ENCODE assay signal across 18 cellular contexts in the genomic region with DNA sequence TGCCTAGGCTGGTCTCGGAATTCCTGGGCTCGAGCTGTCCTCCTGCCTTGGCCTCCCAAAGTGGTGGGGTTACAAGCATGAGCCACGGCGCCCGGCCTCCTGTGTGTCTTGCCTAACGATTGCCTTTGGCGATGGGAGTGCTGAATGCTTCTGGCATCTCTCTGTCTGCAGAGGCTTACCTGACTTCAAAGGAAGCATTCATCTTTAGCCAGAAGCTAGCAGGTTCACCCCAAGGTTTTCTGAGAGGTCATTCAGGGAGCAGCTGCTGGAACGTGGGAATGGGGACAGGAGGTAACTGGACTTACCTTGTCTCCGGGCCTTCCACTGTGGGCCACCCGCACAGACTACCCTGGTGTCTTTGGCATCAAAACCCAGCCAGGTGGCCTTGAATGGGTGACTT. TPM values are rescaled to one million over a fixed set of nuclear protein-coding genes. Genes with fewer than 3 reads are reported as not detected.
DNase-seq lines count a peak whose midpoint lies in the region; ATAC-seq, FAIRE-seq and TF ChIP-seq lines count a peak whose summit lies in the region.
"Had no signal": no experiment of that assay in that cellular context is flagged by ENCODE, and none has a peak within 500 bp of the region (broad histone marks: within the 10 kb centered on the region; RNA-seq: fewer than 3 reads in every experiment).

No MANE protein-coding gene starts in this region.

- CTCF ChIA-PET in GM12878 (lab: Yijun Ruan, JAX): interaction anchor here (0.6 to 6.7 kb wide), 3 partner anchors 16 to 53 kb away, joined by 3 to 32 read pairs (median 5); no protein-coding TSS in a partner anchor

- H3K4me1 Mint-ChIP-seq in natural killer cell: peaks cover 77 to 85% of the 10 kb centered on the region in 2 donors
- peaks cover 17% of the 10 kb centered on the region for H3K4me1 Mint-ChIP-seq in T-helper 2 cell treated with Interferon-gamma antibody and Interleukin-4, amounts not matched to agents 5 μg/mL and 100 μg/mL, for 36 hours (ENCODE audit: low read depth)

- no peak for TF ChIP-seq CTCF in GM12878 (IDR thresholded peaks at IDR 0.05 in 2 of 3, conservative IDR thresholded peaks at IDR 0.05 in 1 of 3; ENCODE audit: control insufficient read depth in 2 of 3, extremely low read depth in 1 of 3, insufficient read depth in 1 of 3, low read depth in 3 of 3, low read length in 3 of 3)
- no peak for TF ChIP-seq CTCF in natural killer cell (IDR thresholded peaks at IDR 0.05)
- no peak for TF ChIP-seq CTCF in testis (IDR thresholded peaks at IDR 0.05)
- no peak for TF ChIP-seq CTCF in ascending aorta (IDR thresholded peaks at IDR 0.05)

- TF ChIP-seq POLR2A in GM12878 (IDR thresholded peaks at IDR 0.05; ENCODE audit: low read depth, low read length) (no peak), testis (IDR thresholded peaks at IDR 0.05) (no peak)

- no peak overlapping the region for H3K4me2 ChIP-seq in GM12878 (ENCODE audit: control insufficient read depth, insufficient read depth)

- no peak for FAIRE-seq in GM12878 (lab: Jason Lieb, UNC)
- FAIRE-seq: GM12892, GM18507, H1 had no signal

- no peak overlapping the region for H3K4me3 ChIP-seq in GM12878
- H3K4me3 ChIP-seq in testis: no peak overlapping the region
- no peak overlapping the region for H3K4me3 ChIP-seq in ascending aorta
- H3K4me3 ChIP-seq: SJCRH30 had no signal

- BruUV-seq in GM12878 (replicated peaks; lab: Mats Ljungman, UMichigan): no TSS peak

- H3K36me3 ChIP-seq in GM12878 (ENCODE audit: control insufficient read depth in 2 of 2, insufficient read depth in 2 of 2, low read length in 1 of 2): peaks cover 17 to 19% of the 10 kb centered on the region in 2 experiments
- no peaks in the 10 kb centered on the region for H3K36me3 ChIP-seq in testis (ENCODE audit: low read depth, missing control alignments)
- H3K36me3 ChIP-seq in ascending aorta: no peaks in the 10 kb centered on the region
- H3K36me3 ChIP-seq: SJCRH30 had no signal

- POLR2A ChIA-PET in GM12878 (lab: Charles Lee): interaction anchor here (0.7 to 3.3 kb wide), 4 partner anchors 8 to 36 kb away, joined by 4 to 13 read pairs (median 8); no protein-coding TSS in a partner anchor

- H3K27me3 Mint-ChIP-seq in natural killer cell (ENCODE audit: low read depth in 2 of 2): no peaks in the 10 kb centered on the region
- no peaks in the 10 kb centered on the region for H3K27me3 Mint-ChIP-seq in T-helper 2 cell treated with Interferon-gamma antibody and Interleukin-4, amounts not matched to agents 5 μg/mL and 100 μg/mL, for 36 hours (ENCODE audit: low read depth)

- peaks cover 90% of the 10 kb centered on the region for H3K4me1 ChIP-seq in GM12878 (ENCODE audit: control insufficient read depth, insufficient read depth, low read length)
- no peaks in the 10 kb centered on the region for H3K4me1 ChIP-seq in testis
- H3K4me1 ChIP-seq in ascending aorta: no peaks in the 10 kb centered on the region
- H3K4me1 ChIP-seq: SJCRH30 had no signal

- H4K20me1 ChIP-seq in GM12878 (ENCODE audit: control insufficient read depth, insufficient read depth): no peaks in the 10 kb centered on the region

- peaks cover 90% of the 10 kb centered on the region for H3K79me2 ChIP-seq in GM12878 (ENCODE audit: control insufficient read depth, insufficient read depth, low read length)

- peak overlapping the region; percentile 69 for H3K4me3 Mint-ChIP-seq in natural killer cell
- H3K4me3 Mint-ChIP-seq in T-helper 2 cell treated with Interferon-gamma antibody and Interleukin-4, amounts not matched to agents 5 μg/mL and 100 μg/mL, for 36 hours: no peak overlapping the region
- H3K4me3 Mint-ChIP-seq: CD4-positive, CD25-positive, alpha-beta regulatory T cell had no signal

- H3K27ac ChIP-seq in GM12878 (ENCODE audit: control insufficient read depth, insufficient read depth): peak overlapping the region; percentile 7
- H3K27ac ChIP-seq in testis: no peak overlapping the region
- no peak overlapping the region for H3K27ac ChIP-seq in ascending aorta
- H3K27ac ChIP-seq: SJCRH30 had no signal

- H2AFZ ChIP-seq in GM12878 (ENCODE audit: control insufficient read depth, low read depth, low read length): no peak overlapping the region

- H3K36me3 Mint-ChIP-seq in natural killer cell: no peaks in the 10 kb centered on the region
- no peaks in the 10 kb centered on the region for H3K36me3 Mint-ChIP-seq in T-helper 2 cell treated with Interferon-gamma antibody and Interleukin-4, amounts not matched to agents 5 μg/mL and 100 μg/mL, for 36 hours (ENCODE audit: low read depth)
- H3K36me3 Mint-ChIP-seq: CD4-positive, CD25-positive, alpha-beta regulatory T cell had no signal

- no peaks in the 10 kb centered on the region for H3K9me3 Mint-ChIP-seq in natural killer cell
- no peaks in the 10 kb centered on the region for H3K9me3 Mint-ChIP-seq in T-helper 2 cell treated with Interferon-gamma antibody and Interleukin-4, amounts not matched to agents 5 μg/mL and 100 μg/mL, for 36 hours
- H3K9me3 Mint-ChIP-seq: CD4-positive, CD25-positive, alpha-beta regulatory T cell had no signal

- TF ChIP-seq EP300 in GM12878 (IDR thresholded peaks at IDR 0.05; ENCODE audit: borderline replicate concordance in 1 of 2, control insufficient read depth in 1 of 2, low read depth in 2 of 2, low read length in 2 of 2): no peak

- H3K27ac Mint-ChIP-seq in natural killer cell: peak overlapping the region; percentile 96 to 98
- H3K27ac Mint-ChIP-seq in T-helper 2 cell treated with Interferon-gamma antibody and Interleukin-4, amounts not matched to agents 5 μg/mL and 100 μg/mL, for 36 hours: no peak overlapping the region

- no peaks in the 10 kb centered on the region for H3K27me3 ChIP-seq in GM12878 (replicated peaks in 1 of 2; ENCODE audit: control insufficient read depth in 2 of 2, insufficient read depth in 2 of 2, low read length in 1 of 2)
- no peaks in the 10 kb centered on the region for H3K27me3 ChIP-seq in testis
- no peaks in the 10 kb centered on the region for H3K27me3 ChIP-seq in ascending aorta
- H3K27me3 ChIP-seq: SJCRH30 had no signal

- SMC1A ChIA-PET in GM12878 (lab: Charles Lee; ENCODE audit: uncharacterized antibody, unreplicated experiment): interaction anchor here (1.0 to 14.0 kb wide), 7 partner anchors 8 to 40 kb away, joined by 3 to 135 read pairs (median 16); no protein-coding TSS in a partner anchor

- H3K9me3 ChIP-seq in GM12878 (replicated peaks; ENCODE audit: control insufficient read depth, insufficient read depth, low read length) (no peaks in the 10 kb centered on the region), testis (no peaks in the 10 kb centered on the region), ascending aorta (no peaks in the 10 kb centered on the region)
- H3K9me3 ChIP-seq: SJCRH30 had no signal

- no peak for ATAC-seq in GM12878
- ATAC-seq in natural killer cell: no peak
- ATAC-seq in GM21381 (IDR thresholded peaks at IDR 0.05; ENCODE audit: unreplicated experiment): no peak

- RAD21 ChIA-PET in GM12878 (lab: Charles Lee; ENCODE audit: unreplicated experiment): interaction anchor here (0.7 to 5.0 kb wide), 7 partner anchors 11 to 92 kb away, joined by 3 to 32 read pairs (median 4); a partner anchor contains a TSS

- DNase-seq in ELF-1 (ENCODE audit: low read depth, low spot score): peak; percentile 17
- DNase-seq in GM12878 (ENCODE audit: low read depth, low spot score): no peak
- DNase-seq in natural killer cell: no peak
- no peak for DNase-seq in T-helper 2 cell treated with Interferon-gamma antibody and Interleukin-4, amounts not matched to agents 5 μg/mL and 100 μg/mL, for 36 hours (ENCODE audit: low spot score)
- no peak for DNase-seq in testis
- DNase-seq in ascending aorta (ENCODE audit: low spot score in 2 of 2): no peak
- DNase-seq: CD4-positive, CD25-positive, alpha-beta regulatory T cell; COR-L47; DMS153; NCI-H1105 treated with DMSO at 0.1 percent for 48 hours; NCI-H1694 treated with DMSO at 0.1 percent for 48 hours; NCI-H2227 treated with DMSO at 0.1 percent for 48 hours; NCI-H510A treated with DMSO at 0.1 percent for 48 hours; SJCRH30 had no signal

- WGBS in GM12878 (ENCODE audit: insufficient coverage, insufficient replicate concordance, low lambda C conversion rate, missing lambda C conversion rate): 91% methylated on average over 10 of the region's 10 CpGs
- 85 to 87% methylated on average over 10 of the region's 10 CpGs for WGBS in testis, 2 donors

- H3K9ac ChIP-seq in GM12878 (ENCODE audit: control insufficient read depth, insufficient read depth, low read length): no peak overlapping the region

- no peak for TF ChIP-seq RAD21 in GM12878 (IDR thresholded peaks at IDR 0.05; ENCODE audit: insufficient read depth, low read depth, low read length)

- in situ Hi-C loops in GM12878 (cut with MboI): no loop called here

- intact Hi-C loops in GM12878 (cut with micrococcal nuclease; ENCODE audit: unreplicated experiment): no loop called here
- intact Hi-C loops in natural killer cell (cut with micrococcal nuclease): loop anchor here (5.0 to 10.0 kb wide), 5 partner anchors 36 to 389 kb away; a partner anchor contains a TSS
- intact Hi-C loops in testis (cut with DNase I; ENCODE audit: low total_unique reads): no loop called here
- intact Hi-C loops in ascending aorta (cut with DNase I): no loop called here

RNA-seq across cellular contexts. Expression of a gene that starts 54.7 kb away (rescaled TPM):
- total RNA-seq in GM12878 (2013; cell fraction: nucleolus; rRNA removed): 718 and 719 TPM in 2 replicates
- total RNA-seq in GM12878 (2014; rRNA removed): 131 and 138 TPM in 2 replicates
- total RNA-seq in GM12878 (2014; rRNA removed; fragmentation: Illumina TruSeq; extraction: Trizol): 137 and 139 TPM in 2 replicates
- total RNA-seq in GM12878 (2021): 243 and 256 TPM in 2 replicates
- 62.1 TPM for polyA plus RNA-seq in GM12878 (2011; ENCODE audit: low read depth)
- 245 and 253 TPM in 2 replicates for polyA plus RNA-seq in GM12878 (2011; rRNA removed)
- 204 and 222 TPM in 2 replicates for polyA plus RNA-seq in GM12878 (2011; cell fraction: cytosol; rRNA removed)
- 783 and 874 TPM in 2 replicates for polyA plus RNA-seq in GM12878 (2011; cell fraction: nucleus; rRNA removed)
- 112 and 157 TPM in 2 replicates for polyA plus RNA-seq in GM12878 (2012)
- polyA plus RNA-seq in GM12878 (2014; fragmentation: Illumina TruSeq; extraction: Trizol): 151 and 159 TPM in 2 replicates
- polyA plus RNA-seq in GM12878 (2014; fragmentation: Nextera tagmentation; extraction: Ambion mirVana): 10 to 100 TPM; 47.6 to 53.9 TPM
- polyA plus RNA-seq in GM12878 (2014; rRNA removed): 148 and 152 TPM in 2 replicates
- 100 to 1,000 TPM; 156 to 168 TPM for polyA plus RNA-seq in GM12878 (2016; fragmentation: Nextera tagmentation; extraction: Ambion mirVana)
- 502 and 650 TPM in 2 replicates for polyA minus RNA-seq in GM12878 (2011; rRNA and poly(A)+ RNA removed)
- 202 and 205 TPM in 2 replicates for polyA minus RNA-seq in GM12878 (2011; cell fraction: cytosol; rRNA and poly(A)+ RNA removed)
- 448 and 681 TPM in 2 replicates for polyA minus RNA-seq in GM12878 (2011; cell fraction: nucleus; rRNA and poly(A)+ RNA removed)
- total RNA-seq in natural killer cell: 100 to 1,000 TPM; 250 to 298 (median 285) TPM
- 10 to 100 TPM in 1 of 2 donors, 1 to 10 TPM in 1; 8.0 to 11.3 TPM for total RNA-seq in testis
- 6.8 TPM for polyA plus RNA-seq in testis (ENCODE audit: insufficient read depth, low read depth, low replicate concordance)
- 34.2 TPM for total RNA-seq in ascending aorta
